Comparison of ENCODE assay signal across 9 cellular contexts in the genomic region with DNA sequence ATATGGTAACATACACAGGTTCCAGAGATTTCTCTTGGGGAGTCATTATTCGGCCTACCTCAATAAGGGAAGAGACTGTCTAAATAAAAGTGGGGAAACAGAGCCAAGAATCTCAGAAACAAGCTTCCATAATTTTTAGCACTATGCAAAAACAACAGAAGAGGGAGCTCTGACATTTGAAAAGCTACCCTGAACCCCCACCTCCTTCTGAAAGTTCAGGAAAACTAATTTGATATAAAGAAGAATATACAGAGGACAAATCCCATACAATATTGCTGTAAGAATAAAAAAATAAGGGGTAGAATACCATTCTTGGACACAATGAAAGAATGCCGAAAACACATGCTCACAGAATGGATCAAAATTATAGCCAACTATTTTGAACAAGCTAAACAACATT. TPM values are rescaled to one million over a fixed set of nuclear protein-coding genes. Genes with fewer than 3 reads are reported as not detected.
DNase-seq lines count a peak whose midpoint lies in the region; ATAC-seq and TF ChIP-seq lines count a peak whose summit lies in the region.
"Had no signal": no experiment of that assay in that cellular context is flagged by ENCODE, and none has a peak within 500 bp of the region (broad histone marks: within the 10 kb centered on the region; RNA-seq: fewer than 3 reads in every experiment).

No MANE protein-coding gene starts in this region.

- H3K27ac ChIP-seq in cardiac muscle cell = no peak overlapping the region
- no peak overlapping the region for H3K27ac ChIP-seq in OCI-LY3 (ENCODE audit: low read length)
- no peak overlapping the region for H3K27ac ChIP-seq in smooth muscle cell (ENCODE audit: low read depth)

- no peaks in the 10 kb centered on the region for H3K79me2 ChIP-seq in OCI-LY3 (ENCODE audit: low read length)
- H3K79me2 ChIP-seq in smooth muscle cell (ENCODE audit: low read depth) = no peaks in the 10 kb centered on the region

- H3K9me3 ChIP-seq in cardiac muscle cell (ENCODE audit: low read depth) = no peaks in the 10 kb centered on the region
- H3K9me3 ChIP-seq in OCI-LY3 (ENCODE audit: insufficient read depth, low read length) = 0 out of 2 replicates have a peak, but pooled peaks cover 4% of the 10 kb centered on the region
- H3K9me3 ChIP-seq in smooth muscle cell (replicated peaks; ENCODE audit: low read depth) = no peaks in the 10 kb centered on the region

- TF ChIP-seq CTCF in cardiac muscle cell (IDR thresholded peaks at IDR 0.05; ENCODE audit: low read depth, low read length) (peak; percentile 53), OCI-LY3 (IDR thresholded peaks at IDR 0.05; ENCODE audit: low read depth, low read length) (peak; percentile 63), epithelial cell of esophagus (IDR thresholded peaks at IDR 0.05; ENCODE audit: insufficient read depth, low read depth, low read length, missing control alignments) (peak; percentile 38), smooth muscle cell (IDR thresholded peaks at IDR 0.05; ENCODE audit: borderline replicate concordance, insufficient read depth, poor library complexity, severe bottlenecking) (peak; percentile 30)

- WGBS in smooth muscle cell (ENCODE audit: low lambda C conversion rate) = 74% methylated on average over 2 of the region's 2 CpGs

- POLR2A ChIA-PET in T-cell (lab: Charles Lee) = no interaction called here

- H3K9ac ChIP-seq in OCI-LY3 (ENCODE audit: low read length) (no peak overlapping the region), smooth muscle cell (ENCODE audit: low read depth) (no peak overlapping the region)

- CTCF ChIA-PET in T-cell (lab: Charles Lee) = interaction anchor here in 1 of 2 donors (1.0 to 1.2 kb wide), 2 partner anchors 26 to 530 kb away, joined by 4 read pairs; no protein-coding TSS in a partner anchor

- H3K4me3 ChIP-seq in cardiac muscle cell = no peak overlapping the region
- H3K4me3 ChIP-seq in OCI-LY3 (ENCODE audit: low read length) = no peak overlapping the region
- no peak overlapping the region for H3K4me3 ChIP-seq in epithelial cell of esophagus (ENCODE audit: low read length)
- no peak overlapping the region for H3K4me3 ChIP-seq in smooth muscle cell

- no peak overlapping the region for H3K4me2 ChIP-seq in OCI-LY3 (ENCODE audit: low read length)
- no peak overlapping the region for H3K4me2 ChIP-seq in smooth muscle cell

- ATAC-seq in left cardiac atrium = no peak
- no peak for ATAC-seq in T-cell (replicated peaks in 1 of 4)
- no peak for ATAC-seq in HG02970 (IDR thresholded peaks at IDR 0.05; ENCODE audit: low FRiP score, unreplicated experiment)

- H3K27me3 Mint-ChIP-seq in T-cell = peaks cover 0 to 9% of the 10 kb centered on the region in 2 donors

- no peaks in the 10 kb centered on the region for H3K36me3 ChIP-seq in cardiac muscle cell
- H3K36me3 ChIP-seq in OCI-LY3 (replicated peaks; ENCODE audit: low read depth, low read length) = no peaks in the 10 kb centered on the region
- H3K36me3 ChIP-seq in smooth muscle cell (ENCODE audit: low read depth) = no peaks in the 10 kb centered on the region

- H2AFZ ChIP-seq in OCI-LY3 (ENCODE audit: low read depth, low read length) = no peak overlapping the region
- no peak overlapping the region for H2AFZ ChIP-seq in smooth muscle cell (ENCODE audit: low read depth)

- no peak overlapping the region for H3K4me3 Mint-ChIP-seq in T-cell

- H3K27ac Mint-ChIP-seq in T-cell = no peak overlapping the region

- peaks cover 0 to 4% (median 0%) of the 10 kb centered on the region in 3 donors for H3K4me1 Mint-ChIP-seq in T-cell

- intact Hi-C loops in left cardiac atrium (cut with DNase I) = no loop called here

- H3K27me3 ChIP-seq in cardiac muscle cell (no peaks in the 10 kb centered on the region), OCI-LY3 (ENCODE audit: low read depth, low read length) (no peaks in the 10 kb centered on the region), smooth muscle cell (ENCODE audit: low read depth) (no peaks in the 10 kb centered on the region)

- H3K4me1 ChIP-seq in cardiac muscle cell (ENCODE audit: low read depth) (peaks cover 3% of the 10 kb centered on the region), OCI-LY3 (ENCODE audit: low read length) (peaks cover 15% of the 10 kb centered on the region), smooth muscle cell (ENCODE audit: low read depth) (peaks cover 9% of the 10 kb centered on the region)

- DNase-seq in cardiac muscle cell (ENCODE audit: low read depth in 1 of 2, low spot score in 1 of 2) = peak in 1 of 2 donors; percentile 56
- DNase-seq in left cardiac atrium = no peak
- peak; percentile 32 for DNase-seq in epithelial cell of esophagus (ENCODE audit: low read depth)
- no peak for DNase-seq in smooth muscle cell (lab: John Stamatoyannopoulos, UW; ENCODE audit: unreplicated experiment)
- no peak for DNase-seq in NCI-H1436 (lab: John Stamatoyannopoulos, UW)
- no peak for DNase-seq in T-cell
- DNase-seq: amygdala had no signal

- H3F3A ChIP-seq in smooth muscle cell (ENCODE audit: low read depth) = no peaks in the 10 kb centered on the region

- H3K36me3 Mint-ChIP-seq in T-cell = no peaks in the 10 kb centered on the region

- H4K20me1 ChIP-seq in OCI-LY3 (ENCODE audit: insufficient read depth, low read length) (no peaks in the 10 kb centered on the region), smooth muscle cell (ENCODE audit: low read depth) (no peaks in the 10 kb centered on the region)

- no peaks in the 10 kb centered on the region for H3K9me3 Mint-ChIP-seq in T-cell

RNA-seq across cellular contexts. Expression of gene ZNF41, which starts 14.3 kb away (rescaled TPM):
- total RNA-seq in cardiac muscle cell (5.4 and 5.6 TPM in 2 replicates), left cardiac atrium (10 to 100 TPM; 10.8 to 14.7 TPM), smooth muscle cell (4.6 and 6.7 TPM in 2 replicates), T-cell (10 to 100 TPM in 3 of 5 donors, 1 to 10 TPM in 2; 8.4 to 20.4 (median 14.7) TPM)
- polyA plus RNA-seq in cardiac muscle cell (4.4 and 4.5 TPM in 2 replicates), smooth muscle cell (2.7 and 4.6 TPM in 2 replicates)
